Comparison of ENCODE assay signal across 16 cellular contexts in genomic region chr14:45096218-45096617, GRCh38. TPM values are rescaled to one million over a fixed set of nuclear protein-coding genes. Genes with fewer than 3 reads are reported as not detected.
A peak's percentile ranks its signal among the peaks of the same experiment; 100 is the strongest.
DNase-seq lines count a peak whose midpoint lies in the region; ATAC-seq and TF ChIP-seq lines count a peak whose summit lies in the region.
"Had no signal": no experiment of that assay in that cellular context is flagged by ENCODE, and none has a peak within 500 bp of the region (broad histone marks: within the 10 kb centered on the region; RNA-seq: fewer than 3 reads in every experiment).

No MANE protein-coding gene starts in this region.

- peaks cover 35 to 36% of the 10 kb centered on the region in 2 experiments for H3K36me3 ChIP-seq in HCT116 (ENCODE audit: control insufficient read depth in 1 of 2, insufficient read depth in 2 of 2, low read length in 2 of 2)
- peaks cover 23% of the 10 kb centered on the region for H3K36me3 ChIP-seq in Panc1 (ENCODE audit: control insufficient read depth, insufficient read depth, low read length)
- peaks cover 80% of the 10 kb centered on the region for H3K36me3 ChIP-seq in SJCRH30

- no peaks in the 10 kb centered on the region for H3K9me3 Mint-ChIP-seq in activated CD4-positive, alpha-beta T cell treated with anti-CD3 and anti-CD28 coated beads, Interleukin-2, amount 10 ng/mL, durations not matched to agents 24 days and 14 days
- H3K9me3 Mint-ChIP-seq: CD14-positive monocyte; CD4-positive, alpha-beta memory T cell; H9 had no signal

- H3K36me3 Mint-ChIP-seq in activated CD4-positive, alpha-beta T cell treated with anti-CD3 and anti-CD28 coated beads, Interleukin-2, amount 10 ng/mL, durations not matched to agents 24 days and 14 days (ENCODE audit: low read depth), result peaks cover 63% of the 10 kb centered on the region

- DNase-seq in activated CD4-positive, alpha-beta T cell treated with anti-CD3 and anti-CD28 coated beads, Interleukin-2, amount 10 ng/mL, durations not matched to agents 24 days and 14 days, result no peak
- no peak for DNase-seq in activated CD4-positive, alpha-beta T cell treated with anti-CD3 and anti-CD28 coated beads, Interleukin-2, amount 50 U/mL, for 4 hours
- DNase-seq in HCT116 (ENCODE audit: low read depth, low spot score) (no peak), Panc1 (ENCODE audit: low read depth, low spot score) (no peak), NCI-H1417 (lab: John Stamatoyannopoulos, UW) (no peak), SJCRH30 (no peak)
- no peak for DNase-seq in stimulated activated CD4-positive, alpha-beta T cell treated with anti-CD3 and anti-CD28 coated beads, Interleukin-12 subunit alpha, Interleukin-12 subunit beta, amount 100 ng/mL, for 4 hours
- DNase-seq: CD4-positive, alpha-beta memory T cell; DMS153; DMS79; GF-D8; H9 had no signal

- H3K9ac ChIP-seq in HCT116 (ENCODE audit: low read length), result no peak overlapping the region
- H3K9ac ChIP-seq: BLaER1 had no signal

- TF ChIP-seq RAD21 in HCT116 (IDR thresholded peaks at IDR 0.05; ENCODE audit: low read depth), result no peak

- H3K4me3 ChIP-seq in HCT116 (replicated peaks in 1 of 2; ENCODE audit: low read depth in 1 of 2, low read length in 2 of 2) (no peak overlapping the region), Panc1 (ENCODE audit: low read depth in 2 of 2, low read length in 2 of 2) (no peak overlapping the region), SJCRH30 (no peak overlapping the region)
- H3K4me3 ChIP-seq: A549, BLaER1 had no signal

- H3K27me3 ChIP-seq in HCT116 (ENCODE audit: insufficient read depth, low read length), result no peaks in the 10 kb centered on the region
- H3K27me3 ChIP-seq in Panc1 (ENCODE audit: control insufficient read depth, insufficient read depth, low read length), result no peaks in the 10 kb centered on the region
- H3K27me3 ChIP-seq in SJCRH30, result no peaks in the 10 kb centered on the region
- H3K27me3 ChIP-seq: BLaER1 had no signal

- BruUV-seq in HCT116 (replicated peaks; lab: Mats Ljungman, UMichigan) (TSS peak; percentile 4), Panc1 (replicated peaks; lab: Mats Ljungman, UMichigan) (TSS peak; percentile 6)

- no peak for TF ChIP-seq POLR2A in HCT116 (IDR thresholded peaks at IDR 0.05; ENCODE audit: borderline replicate concordance, extremely low read depth, insufficient read depth, insufficient read length)

- TF ChIP-seq CTCF in HCT116 (IDR thresholded peaks at IDR 0.05 in 2 of 3, conservative IDR thresholded peaks at IDR 0.05 in 1 of 3; ENCODE audit: borderline replicate concordance in 1 of 3, insufficient read depth in 1 of 3, low read depth in 2 of 3, low read length in 2 of 3), result no peak
- no peak for TF ChIP-seq CTCF in Panc1 (IDR thresholded peaks at IDR 0.05)

- no peaks in the 10 kb centered on the region for H3K27me3 Mint-ChIP-seq in activated CD4-positive, alpha-beta T cell treated with anti-CD3 and anti-CD28 coated beads, Interleukin-2, amount 10 ng/mL, durations not matched to agents 24 days and 14 days
- H3K27me3 Mint-ChIP-seq: CD4-positive, alpha-beta memory T cell had no signal

- H3K27ac Mint-ChIP-seq in activated CD4-positive, alpha-beta T cell treated with anti-CD3 and anti-CD28 coated beads, Interleukin-2, amount 10 ng/mL, durations not matched to agents 24 days and 14 days, result peak overlapping the region; percentile 13
- H3K27ac Mint-ChIP-seq: CD14-positive monocyte, H9 had no signal

- intact Hi-C loops in activated CD4-positive, alpha-beta T cell treated with anti-CD3 and anti-CD28 coated beads, Interleukin-2, amount 10 ng/mL, durations not matched to agents 24 days and 14 days (cut with micrococcal nuclease), result no loop called here
- intact Hi-C loops in HCT116 (cut with micrococcal nuclease) (no loop called here), Panc1 (cut with micrococcal nuclease; ENCODE audit: unreplicated experiment) (no loop called here)

- in situ Hi-C loops in Panc1 (cut with HindIII; ENCODE audit: low pct_unique_long_range_greater_than_20kb, low sequenced_read_pairs), result no loop called here

- RAD21 ChIA-PET in HCT116 (lab: Charles Lee; ENCODE audit: low non-redundant PET in 1 of 2, low total read pairs in 2 of 2, uncharacterized antibody in 2 of 2, unreplicated experiment in 2 of 2), result no interaction called here

- peaks cover 95% of the 10 kb centered on the region for H3K79me2 ChIP-seq in HCT116 (ENCODE audit: insufficient read depth, low read length)

- H3K27ac ChIP-seq in HCT116 (ENCODE audit: low read depth, low read length) (no peak overlapping the region), Panc1 (ENCODE audit: low read length) (no peak overlapping the region), SJCRH30 (no peak overlapping the region)
- H3K27ac ChIP-seq: 22Rv1, A549, BLaER1 had no signal

- POLR2A ChIA-PET in HCT116 (lab: Charles Lee) (no interaction called here), Panc1 (lab: Charles Lee) (no interaction called here)

- ATAC-seq in HCT116, result no peak
- ATAC-seq in Panc1, result no peak
- ATAC-seq: A549 had no signal

- peaks cover 9% of the 10 kb centered on the region for H3K4me1 Mint-ChIP-seq in activated CD4-positive, alpha-beta T cell treated with anti-CD3 and anti-CD28 coated beads, Interleukin-2, amount 10 ng/mL, durations not matched to agents 24 days and 14 days
- H3K4me1 Mint-ChIP-seq: CD14-positive monocyte, H9 had no signal

- no peak overlapping the region for H2AFZ ChIP-seq in HCT116 (ENCODE audit: low read depth, low read length, poor library complexity, severe bottlenecking)

- H3K4me1 ChIP-seq in HCT116 (ENCODE audit: control insufficient read depth in 1 of 2, insufficient read depth in 2 of 2, low read length in 2 of 2) (no peaks in the 10 kb centered on the region), Panc1 (ENCODE audit: control insufficient read depth, insufficient read depth, low read length) (no peaks in the 10 kb centered on the region), SJCRH30 (no peaks in the 10 kb centered on the region)
- H3K4me1 ChIP-seq: BLaER1 had no signal

- no peak overlapping the region for H3K4me2 ChIP-seq in HCT116 (ENCODE audit: low read length)
- H3K4me2 ChIP-seq: A549, BLaER1 had no signal

- no peak overlapping the region for H3K4me3 Mint-ChIP-seq in activated CD4-positive, alpha-beta T cell treated with anti-CD3 and anti-CD28 coated beads, Interleukin-2, amount 10 ng/mL, durations not matched to agents 24 days and 14 days
- H3K4me3 Mint-ChIP-seq: CD14-positive monocyte; CD4-positive, alpha-beta memory T cell; H9 had no signal

- H3K9me2 ChIP-seq in HCT116 (ENCODE audit: insufficient read depth), result no peaks in the 10 kb centered on the region

- H4K20me1 ChIP-seq in HCT116 (ENCODE audit: insufficient read depth), result 0 out of 2 replicates have a peak, but pooled peaks cover 5% of the 10 kb centered on the region

- CTCF ChIA-PET in HCT116 (lab: Charles Lee), result no interaction called here
- CTCF ChIA-PET in Panc1 (lab: Charles Lee), result no interaction called here

- H3K9me3 ChIP-seq in HCT116 (ENCODE audit: control insufficient read depth in 1 of 2, insufficient read depth in 1 of 2, low read depth in 1 of 2, low read length in 2 of 2), result no peaks in the 10 kb centered on the region
- no peaks in the 10 kb centered on the region for H3K9me3 ChIP-seq in Panc1 (ENCODE audit: control insufficient read depth, insufficient read depth, low read depth, low read length)
- H3K9me3 ChIP-seq in SJCRH30 (replicated peaks), result no peaks in the 10 kb centered on the region
- H3K9me3 ChIP-seq: A549, BLaER1 had no signal

TF ChIP-seq in HCT116, 20 proteins besides CTCF, POLR2A, EP300 and RAD21 (continues in another document):
- TF ChIP-seq EZH2 (IDR thresholded peaks at IDR 0.05) (no peak), JUND (IDR thresholded peaks at IDR 0.05) (no peak), EZH2phosphoT487 (IDR thresholded peaks at IDR 0.05; ENCODE audit: borderline replicate concordance) (no peak), ZBTB33 (IDR thresholded peaks at IDR 0.05; ENCODE audit: extremely low read depth, insufficient replicate concordance, low read length) (no peak), SRF (IDR thresholded peaks at IDR 0.05; ENCODE audit: low read depth) (no peak), MAX (IDR thresholded peaks at IDR 0.05) (no peak)

RNA-seq across cellular contexts. Expression of gene PRPF39, which starts 12.3 kb away (rescaled TPM):
- total RNA-seq in activated CD4-positive, alpha-beta T cell treated with anti-CD3 and anti-CD28 coated beads, Interleukin-2, amount 10 ng/mL, durations not matched to agents 24 days and 14 days, result 48.1 and 50.5 TPM in 2 replicates
- total RNA-seq in HCT116 (2021; ENCODE audit: unreplicated experiment), result 44.7 TPM
- polyA plus RNA-seq in HCT116 (2012), result 21.2 and 25.5 TPM in 2 replicates
- total RNA-seq in Panc1 (2021; ENCODE audit: unreplicated experiment), result 30.7 TPM
- polyA plus RNA-seq in Panc1 (2012; ENCODE audit: insufficient read length), result 17.4 TPM
- total RNA-seq in SJCRH30 (2014; rRNA removed; shearing (Covaris generic)), result 47.1 and 57.0 TPM in 2 replicates

RNA-seq across cellular contexts. Expression of gene FKBP3, which starts 38.1 kb away (rescaled TPM):
- total RNA-seq in activated CD4-positive, alpha-beta T cell treated with anti-CD3 and anti-CD28 coated beads, Interleukin-2, amount 10 ng/mL, durations not matched to agents 24 days and 14 days, result 62.4 and 65.4 TPM in 2 replicates
- 67.8 TPM for total RNA-seq in HCT116 (2021; ENCODE audit: unreplicated experiment)
- polyA plus RNA-seq in HCT116 (2012), result 24.1 and 31.1 TPM in 2 replicates
- 47.4 TPM for total RNA-seq in Panc1 (2021; ENCODE audit: unreplicated experiment)
- polyA plus RNA-seq in Panc1 (2012; ENCODE audit: insufficient read length), result 29.5 TPM
- 104 and 120 TPM in 2 replicates for total RNA-seq in SJCRH30 (2014; rRNA removed; shearing (Covaris generic))

RNA-seq across cellular contexts. Expression of gene FANCM, which starts 39.5 kb away (rescaled TPM):
- 16.5 and 21.0 TPM in 2 replicates for total RNA-seq in activated CD4-positive, alpha-beta T cell treated with anti-CD3 and anti-CD28 coated beads, Interleukin-2, amount 10 ng/mL, durations not matched to agents 24 days and 14 days
- total RNA-seq in HCT116 (2021; ENCODE audit: unreplicated experiment) (10.9 TPM), Panc1 (2021; ENCODE audit: unreplicated experiment) (6.6 TPM)
- polyA plus RNA-seq in HCT116 (2012), result 1.8 and 3.2 TPM in 2 replicates
- polyA plus RNA-seq in Panc1 (2012; ENCODE audit: insufficient read length), result 1.1 TPM
- total RNA-seq in SJCRH30 (2014; rRNA removed; shearing (Covaris generic)), result 14.9 and 17.4 TPM in 2 replicates
